1 cellular context compared by ENCODE assay signal in the genomic region with DNA sequence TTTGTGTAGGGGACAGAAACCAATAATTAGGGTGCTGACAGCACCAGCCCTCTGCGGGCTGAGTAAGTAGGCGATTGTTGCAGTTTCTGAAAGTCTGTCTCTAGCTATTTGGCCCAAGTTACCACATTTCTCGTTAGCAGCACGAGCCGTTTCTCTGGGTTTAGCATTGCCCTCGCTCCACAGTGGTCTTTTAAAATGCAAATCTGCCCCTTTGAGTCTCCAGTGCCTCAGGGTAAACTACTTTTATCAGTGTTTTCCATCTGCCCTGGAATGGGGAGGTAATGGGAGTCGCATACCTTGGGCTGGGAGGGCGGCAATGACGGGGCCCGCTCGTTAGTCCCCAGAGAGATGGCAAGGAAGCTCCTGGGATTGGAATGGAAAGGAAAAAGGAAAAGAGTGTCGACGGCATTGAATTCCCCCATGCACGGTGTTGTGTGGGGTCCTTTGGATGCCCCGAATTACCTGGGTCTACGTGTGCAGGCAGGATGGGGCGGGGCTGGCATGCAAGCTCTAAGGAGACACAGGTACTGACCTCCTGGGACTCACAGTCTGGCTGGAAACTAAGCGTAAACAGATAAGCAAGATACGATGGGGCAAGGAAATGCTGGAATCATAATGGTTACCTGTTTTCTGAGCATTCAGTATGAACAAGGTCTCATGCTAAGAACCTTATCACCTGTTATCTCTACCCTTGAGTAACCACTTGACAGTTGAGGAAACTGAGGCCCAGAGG.
TF ChIP-seq lines count a peak whose summit lies in the region.

No MANE protein-coding gene starts in this region.

TF ChIP-seq in H1, 55 proteins besides CTCF, POLR2A, EP300 and RAD21 (continued from another document):
- TF ChIP-seq, protein P1, sequence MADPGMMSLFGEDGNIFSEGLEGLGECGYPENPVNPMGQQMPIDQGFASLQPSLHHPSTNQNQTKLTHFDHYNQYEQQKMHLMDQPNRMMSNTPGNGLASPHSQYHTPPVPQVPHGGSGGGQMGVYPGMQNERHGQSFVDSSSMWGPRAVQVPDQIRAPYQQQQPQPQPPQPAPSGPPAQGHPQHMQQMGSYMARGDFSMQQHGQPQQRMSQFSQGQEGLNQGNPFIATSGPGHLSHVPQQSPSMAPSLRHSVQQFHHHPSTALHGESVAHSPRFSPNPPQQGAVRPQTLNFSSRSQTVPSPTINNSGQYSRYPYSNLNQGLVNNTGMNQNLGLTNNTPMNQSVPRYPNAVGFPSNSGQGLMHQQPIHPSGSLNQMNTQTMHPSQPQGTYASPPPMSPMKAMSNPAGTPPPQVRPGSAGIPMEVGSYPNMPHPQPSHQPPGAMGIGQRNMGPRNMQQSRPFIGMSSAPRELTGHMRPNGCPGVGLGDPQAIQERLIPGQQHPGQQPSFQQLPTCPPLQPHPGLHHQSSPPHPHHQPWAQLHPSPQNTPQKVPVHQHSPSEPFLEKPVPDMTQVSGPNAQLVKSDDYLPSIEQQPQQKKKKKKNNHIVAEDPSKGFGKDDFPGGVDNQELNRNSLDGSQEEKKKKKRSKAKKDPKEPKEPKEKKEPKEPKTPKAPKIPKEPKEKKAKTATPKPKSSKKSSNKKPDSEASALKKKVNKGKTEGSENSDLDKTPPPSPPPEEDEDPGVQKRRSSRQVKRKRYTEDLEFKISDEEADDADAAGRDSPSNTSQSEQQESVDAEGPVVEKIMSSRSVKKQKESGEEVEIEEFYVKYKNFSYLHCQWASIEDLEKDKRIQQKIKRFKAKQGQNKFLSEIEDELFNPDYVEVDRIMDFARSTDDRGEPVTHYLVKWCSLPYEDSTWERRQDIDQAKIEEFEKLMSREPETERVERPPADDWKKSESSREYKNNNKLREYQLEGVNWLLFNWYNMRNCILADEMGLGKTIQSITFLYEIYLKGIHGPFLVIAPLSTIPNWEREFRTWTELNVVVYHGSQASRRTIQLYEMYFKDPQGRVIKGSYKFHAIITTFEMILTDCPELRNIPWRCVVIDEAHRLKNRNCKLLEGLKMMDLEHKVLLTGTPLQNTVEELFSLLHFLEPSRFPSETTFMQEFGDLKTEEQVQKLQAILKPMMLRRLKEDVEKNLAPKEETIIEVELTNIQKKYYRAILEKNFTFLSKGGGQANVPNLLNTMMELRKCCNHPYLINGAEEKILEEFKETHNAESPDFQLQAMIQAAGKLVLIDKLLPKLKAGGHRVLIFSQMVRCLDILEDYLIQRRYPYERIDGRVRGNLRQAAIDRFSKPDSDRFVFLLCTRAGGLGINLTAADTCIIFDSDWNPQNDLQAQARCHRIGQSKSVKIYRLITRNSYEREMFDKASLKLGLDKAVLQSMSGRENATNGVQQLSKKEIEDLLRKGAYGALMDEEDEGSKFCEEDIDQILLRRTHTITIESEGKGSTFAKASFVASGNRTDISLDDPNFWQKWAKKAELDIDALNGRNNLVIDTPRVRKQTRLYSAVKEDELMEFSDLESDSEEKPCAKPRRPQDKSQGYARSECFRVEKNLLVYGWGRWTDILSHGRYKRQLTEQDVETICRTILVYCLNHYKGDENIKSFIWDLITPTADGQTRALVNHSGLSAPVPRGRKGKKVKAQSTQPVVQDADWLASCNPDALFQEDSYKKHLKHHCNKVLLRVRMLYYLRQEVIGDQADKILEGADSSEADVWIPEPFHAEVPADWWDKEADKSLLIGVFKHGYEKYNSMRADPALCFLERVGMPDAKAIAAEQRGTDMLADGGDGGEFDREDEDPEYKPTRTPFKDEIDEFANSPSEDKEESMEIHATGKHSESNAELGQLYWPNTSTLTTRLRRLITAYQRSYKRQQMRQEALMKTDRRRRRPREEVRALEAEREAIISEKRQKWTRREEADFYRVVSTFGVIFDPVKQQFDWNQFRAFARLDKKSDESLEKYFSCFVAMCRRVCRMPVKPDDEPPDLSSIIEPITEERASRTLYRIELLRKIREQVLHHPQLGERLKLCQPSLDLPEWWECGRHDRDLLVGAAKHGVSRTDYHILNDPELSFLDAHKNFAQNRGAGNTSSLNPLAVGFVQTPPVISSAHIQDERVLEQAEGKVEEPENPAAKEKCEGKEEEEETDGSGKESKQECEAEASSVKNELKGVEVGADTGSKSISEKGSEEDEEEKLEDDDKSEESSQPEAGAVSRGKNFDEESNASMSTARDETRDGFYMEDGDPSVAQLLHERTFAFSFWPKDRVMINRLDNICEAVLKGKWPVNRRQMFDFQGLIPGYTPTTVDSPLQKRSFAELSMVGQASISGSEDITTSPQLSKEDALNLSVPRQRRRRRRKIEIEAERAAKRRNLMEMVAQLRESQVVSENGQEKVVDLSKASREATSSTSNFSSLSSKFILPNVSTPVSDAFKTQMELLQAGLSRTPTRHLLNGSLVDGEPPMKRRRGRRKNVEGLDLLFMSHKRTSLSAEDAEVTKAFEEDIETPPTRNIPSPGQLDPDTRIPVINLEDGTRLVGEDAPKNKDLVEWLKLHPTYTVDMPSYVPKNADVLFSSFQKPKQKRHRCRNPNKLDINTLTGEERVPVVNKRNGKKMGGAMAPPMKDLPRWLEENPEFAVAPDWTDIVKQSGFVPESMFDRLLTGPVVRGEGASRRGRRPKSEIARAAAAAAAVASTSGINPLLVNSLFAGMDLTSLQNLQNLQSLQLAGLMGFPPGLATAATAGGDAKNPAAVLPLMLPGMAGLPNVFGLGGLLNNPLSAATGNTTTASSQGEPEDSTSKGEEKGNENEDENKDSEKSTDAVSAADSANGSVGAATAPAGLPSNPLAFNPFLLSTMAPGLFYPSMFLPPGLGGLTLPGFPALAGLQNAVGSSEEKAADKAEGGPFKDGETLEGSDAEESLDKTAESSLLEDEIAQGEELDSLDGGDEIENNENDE (IDR thresholded peaks at IDR 0.05; ENCODE audit: insufficient replicate concordance, low read length), result no peak
- peak; percentile 24 for TF ChIP-seq CREB1 (IDR thresholded peaks at IDR 0.05)
- peak; percentile 62 for TF ChIP-seq TBP (IDR thresholded peaks at IDR 0.05; ENCODE audit: low read depth, low read length)
- TF ChIP-seq RBBP5 (IDR thresholded peaks at IDR 0.05; ENCODE audit: borderline replicate concordance, low read depth, low read length), result peak; percentile 65; the same call in 1 of the 2 replicates
- peak; percentile 70; the same call in 1 of the 2 replicates for TF ChIP-seq SP1 (IDR thresholded peaks at IDR 0.05; ENCODE audit: low read depth, low read length)
- 0 out of 4 replicates have a peak, but pooled peaks of 1 of the 2 experiments have one; percentile 43 for TF ChIP-seq HDAC2 (IDR thresholded peaks at IDR 0.05; ENCODE audit: borderline replicate concordance in 1 of 2, low read depth in 2 of 2, low read length in 2 of 2)
- no peak for TF ChIP-seq BCL11A (IDR thresholded peaks at IDR 0.05; ENCODE audit: low read depth in 2 of 2, low read length in 2 of 2)
- peak; percentile 70 for TF ChIP-seq NANOG (IDR thresholded peaks at IDR 0.05; ENCODE audit: insufficient read depth, low read depth, low read length, poor library complexity, severe bottlenecking)
- peak; percentile 69; the same call in 1 of the 2 replicates for TF ChIP-seq POU5F1 (IDR thresholded peaks at IDR 0.05; ENCODE audit: low read depth, low read length)
- TF ChIP-seq, protein P2, sequence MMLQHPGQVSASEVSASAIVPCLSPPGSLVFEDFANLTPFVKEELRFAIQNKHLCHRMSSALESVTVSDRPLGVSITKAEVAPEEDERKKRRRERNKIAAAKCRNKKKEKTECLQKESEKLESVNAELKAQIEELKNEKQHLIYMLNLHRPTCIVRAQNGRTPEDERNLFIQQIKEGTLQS (IDR thresholded peaks at IDR 0.05; ENCODE audit: insufficient read depth, low read depth, low read length), result no peak
- no peak for TF ChIP-seq JUN (IDR thresholded peaks at IDR 0.05; ENCODE audit: low read depth, low read length)
- TF ChIP-seq KDM4A (IDR thresholded peaks at IDR 0.05; ENCODE audit: low read depth, low read length, severe bottlenecking), result peak; percentile 25
- TF ChIP-seq, protein P3, sequence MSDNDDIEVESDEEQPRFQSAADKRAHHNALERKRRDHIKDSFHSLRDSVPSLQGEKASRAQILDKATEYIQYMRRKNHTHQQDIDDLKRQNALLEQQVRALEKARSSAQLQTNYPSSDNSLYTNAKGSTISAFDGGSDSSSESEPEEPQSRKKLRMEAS (IDR thresholded peaks at IDR 0.05), result 0 out of 2 replicates have a peak, but pooled peaks have one; percentile 7
- 0 out of 2 replicates have a peak, but pooled peaks have one; percentile 67 for TF ChIP-seq JUND (IDR thresholded peaks at IDR 0.05; ENCODE audit: low read length)
- no peak for TF ChIP-seq SRF (IDR thresholded peaks at IDR 0.05; ENCODE audit: low read depth, low read length)
- TF ChIP-seq BACH1 (IDR thresholded peaks at IDR 0.05; ENCODE audit: low read length), result no peak
- no peak for TF ChIP-seq KDM1A (IDR thresholded peaks at IDR 0.05; ENCODE audit: borderline replicate concordance, low read length)
- TF ChIP-seq HDAC6 (IDR thresholded peaks at IDR 0.05; ENCODE audit: low read depth, low read length), result no peak
- no peak for TF ChIP-seq SAP30 (IDR thresholded peaks at IDR 0.05; ENCODE audit: insufficient read depth, insufficient replicate concordance, low read length)
- TF ChIP-seq, protein P4, sequence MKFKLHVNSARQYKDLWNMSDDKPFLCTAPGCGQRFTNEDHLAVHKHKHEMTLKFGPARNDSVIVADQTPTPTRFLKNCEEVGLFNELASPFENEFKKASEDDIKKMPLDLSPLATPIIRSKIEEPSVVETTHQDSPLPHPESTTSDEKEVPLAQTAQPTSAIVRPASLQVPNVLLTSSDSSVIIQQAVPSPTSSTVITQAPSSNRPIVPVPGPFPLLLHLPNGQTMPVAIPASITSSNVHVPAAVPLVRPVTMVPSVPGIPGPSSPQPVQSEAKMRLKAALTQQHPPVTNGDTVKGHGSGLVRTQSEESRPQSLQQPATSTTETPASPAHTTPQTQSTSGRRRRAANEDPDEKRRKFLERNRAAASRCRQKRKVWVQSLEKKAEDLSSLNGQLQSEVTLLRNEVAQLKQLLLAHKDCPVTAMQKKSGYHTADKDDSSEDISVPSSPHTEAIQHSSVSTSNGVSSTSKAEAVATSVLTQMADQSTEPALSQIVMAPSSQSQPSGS (IDR thresholded peaks at IDR 0.05; ENCODE audit: low read length), result no peak; the same call in 1 of the 2 replicates
- peak; percentile 47 for TF ChIP-seq CTBP2 (IDR thresholded peaks at IDR 0.05; ENCODE audit: borderline replicate concordance, insufficient read depth, insufficient read length, low read length)
- peak; percentile 95 for TF ChIP-seq ASH2L (IDR thresholded peaks at IDR 0.05; ENCODE audit: low read length)
- no peak for TF ChIP-seq SIRT6 (IDR thresholded peaks at IDR 0.05; ENCODE audit: low read length)
- TF ChIP-seq CBX8 (IDR thresholded peaks at IDR 0.05; ENCODE audit: borderline replicate concordance, low read depth, low read length), result no peak
- TF ChIP-seq MAFK (IDR thresholded peaks at IDR 0.05; ENCODE audit: low read depth, low read length), result no peak
- TF ChIP-seq RXRA (IDR thresholded peaks at IDR 0.05; ENCODE audit: insufficient read depth, low read depth, low read length), result 0 out of 2 replicates have a peak, but pooled peaks have one; percentile 54
- no peak for TF ChIP-seq SP2 (IDR thresholded peaks at IDR 0.05; ENCODE audit: low read length)
- no peak for TF ChIP-seq GTF2F1 (IDR thresholded peaks at IDR 0.05; ENCODE audit: borderline replicate concordance, low read depth, low read length)
- no peak for TF ChIP-seq SUZ12 (IDR thresholded peaks at IDR 0.05; ENCODE audit: low read length)
- peak; percentile 95 for TF ChIP-seq TEAD4 (IDR thresholded peaks at IDR 0.05; ENCODE audit: low read depth, low read length)
- TF ChIP-seq SIN3A (conservative IDR thresholded peaks at IDR 0.05 in 1 of 2, IDR thresholded peaks at IDR 0.05 in 1 of 2; ENCODE audit: low read depth in 1 of 2, low read length in 2 of 2), result no peak
